Comparison of ENCODE assay signal across 9 cellular contexts in the genomic region with DNA sequence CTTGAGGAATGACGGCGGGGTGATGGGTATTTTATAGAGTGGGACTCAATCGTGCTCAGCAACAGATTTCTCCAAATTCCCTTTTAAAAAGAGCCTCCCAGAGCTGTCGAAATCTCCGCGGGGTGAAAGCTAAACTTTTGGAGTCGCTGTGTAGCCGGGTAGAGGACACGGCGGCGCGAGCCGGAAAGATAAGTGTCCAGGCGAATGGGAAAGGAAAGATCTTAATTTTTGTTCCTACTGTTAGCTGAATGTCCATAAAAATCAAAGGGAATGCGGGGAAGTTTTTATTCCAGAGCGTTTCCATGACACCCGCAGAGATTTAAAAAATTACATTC. TPM values are rescaled to one million over a fixed set of nuclear protein-coding genes. Genes with fewer than 3 reads are reported as not detected.
A peak's percentile ranks its signal among the peaks of the same experiment; 100 is the strongest.
DNase-seq lines count a peak whose midpoint lies in the region; ATAC-seq lines count a peak whose summit lies in the region.
"Had no signal": no experiment of that assay in that cellular context is flagged by ENCODE, and none has a peak within 500 bp of the region (broad histone marks: within the 10 kb centered on the region; RNA-seq: fewer than 3 reads in every experiment).

No MANE protein-coding gene starts in this region.

- H3K27ac Mint-ChIP-seq in activated naive CD4-positive, alpha-beta T cell treated with anti-CD3 and anti-CD28 coated beads, Interleukin-2, amount 10 ng/mL, durations not matched to agents 7 days and 5 days, result peak overlapping the region; percentile 58

- H3K9ac ChIP-seq in duodenal mucosa (ENCODE audit: low read depth in 1 of 2, low read length in 2 of 2) (peak overlapping the region in 1 of 2 donors; percentile 48), mucosa of stomach (ENCODE audit: low read length) (no peak overlapping the region)

- CTCF ChIA-PET in activated naive CD4-positive, alpha-beta T cell treated with anti-CD3 and anti-CD28 coated beads, Interleukin-2, amount 10 ng/mL, durations not matched to agents 7 days and 5 days (lab: Charles Lee), result interaction anchor here (0.9 to 3.3 kb wide), 11 partner anchors 10 to 632 kb away, joined by 3 to 58 read pairs (median 5); a partner anchor contains a TSS

- ATAC-seq in aorta (ENCODE audit: low FRiP score), result peak; percentile 44
- ATAC-seq in GM21367 (IDR thresholded peaks at IDR 0.05; ENCODE audit: unreplicated experiment), result no peak
- ATAC-seq in GM19324 (IDR thresholded peaks at IDR 0.05; ENCODE audit: low FRiP score, unreplicated experiment), result no peak

- H3K27ac ChIP-seq in duodenal mucosa (ENCODE audit: low read depth, low read length) (no peak overlapping the region), aorta (ENCODE audit: low read depth in 1 of 2, low read length in 2 of 2) (no peak overlapping the region)

- peak overlapping the region; percentile 82 for H3K4me3 Mint-ChIP-seq in activated naive CD4-positive, alpha-beta T cell treated with anti-CD3 and anti-CD28 coated beads, Interleukin-2, amount 10 ng/mL, durations not matched to agents 7 days and 5 days

- no peaks in the 10 kb centered on the region for H3K9me3 ChIP-seq in duodenal mucosa (ENCODE audit: control insufficient read depth in 1 of 2, low read length in 2 of 2)
- H3K9me3 ChIP-seq in mucosa of stomach (ENCODE audit: control insufficient read depth, low read length), result no peaks in the 10 kb centered on the region
- no peaks in the 10 kb centered on the region for H3K9me3 ChIP-seq in aorta (ENCODE audit: control insufficient read depth, low read length)

- H3K9me3 Mint-ChIP-seq in activated naive CD4-positive, alpha-beta T cell treated with anti-CD3 and anti-CD28 coated beads, Interleukin-2, amount 10 ng/mL, durations not matched to agents 7 days and 5 days, result no peaks in the 10 kb centered on the region

- H3K36me3 ChIP-seq in duodenal mucosa (ENCODE audit: control insufficient read depth in 1 of 2, insufficient read depth in 2 of 2, low read length in 2 of 2) (no peaks in the 10 kb centered on the region), mucosa of stomach (ENCODE audit: control insufficient read depth, insufficient read depth, low read length) (no peaks in the 10 kb centered on the region), aorta (ENCODE audit: control insufficient read depth in 1 of 2, insufficient read depth in 2 of 2, low read length in 1 of 2) (no peaks in the 10 kb centered on the region)

- peaks cover 34 to 62% of the 10 kb centered on the region in 2 donors for H3K27me3 ChIP-seq in duodenal mucosa (ENCODE audit: control insufficient read depth in 1 of 2, insufficient read depth in 2 of 2, low read length in 2 of 2)
- peaks cover 66% of the 10 kb centered on the region for H3K27me3 ChIP-seq in mucosa of stomach (ENCODE audit: control insufficient read depth, insufficient read depth, low read length)
- H3K27me3 ChIP-seq in aorta (ENCODE audit: control insufficient read depth in 1 of 2, insufficient read depth in 2 of 2, low read length in 1 of 2), result no peaks in the 10 kb centered on the region

- 0 to 1% methylated on average over 17 of the region's 17 CpGs for WGBS in aorta, 2 donors

- peak overlapping the region; percentile 84 to 88 for H3K4me3 ChIP-seq in duodenal mucosa (ENCODE audit: low read depth in 1 of 2, low read length in 2 of 2)
- peak overlapping the region; percentile 28 for H3K4me3 ChIP-seq in mucosa of stomach (ENCODE audit: low read length)
- peak overlapping the region; percentile 44 to 77 for H3K4me3 ChIP-seq in aorta (ENCODE audit: low read length in 2 of 2)

- H3K36me3 Mint-ChIP-seq in activated naive CD4-positive, alpha-beta T cell treated with anti-CD3 and anti-CD28 coated beads, Interleukin-2, amount 10 ng/mL, durations not matched to agents 7 days and 5 days, result peaks cover 2% of the 10 kb centered on the region

- peaks cover 30% of the 10 kb centered on the region for H3K4me1 Mint-ChIP-seq in activated naive CD4-positive, alpha-beta T cell treated with anti-CD3 and anti-CD28 coated beads, Interleukin-2, amount 10 ng/mL, durations not matched to agents 7 days and 5 days

- H3K4me1 ChIP-seq in duodenal mucosa (ENCODE audit: control insufficient read depth in 1 of 2, insufficient read depth in 2 of 2, low read length in 2 of 2) (peaks cover 23 to 28% of the 10 kb centered on the region in 2 donors), mucosa of stomach (ENCODE audit: control insufficient read depth, insufficient read depth, low read length) (peaks cover 19% of the 10 kb centered on the region), aorta (ENCODE audit: control insufficient read depth in 1 of 2, insufficient read depth in 2 of 2, low read length in 2 of 2) (peaks cover 0 to 5% of the 10 kb centered on the region in 2 donors)

- H3K27me3 Mint-ChIP-seq in activated naive CD4-positive, alpha-beta T cell treated with anti-CD3 and anti-CD28 coated beads, Interleukin-2, amount 10 ng/mL, durations not matched to agents 7 days and 5 days, result peaks cover 77% of the 10 kb centered on the region

- intact Hi-C loops in aorta (cut with DNase I), result loop anchor here in 1 of 2 donors (5.0 kb wide), 1 partner anchor 609 kb away; no protein-coding TSS in a partner anchor

- no peak for DNase-seq in activated naive CD4-positive, alpha-beta T cell treated with anti-CD3 and anti-CD28 coated beads, Interleukin-2, amount 10 ng/mL, durations not matched to agents 7 days and 5 days
- DNase-seq in activated naive CD4-positive, alpha-beta T cell treated with anti-CD3 and anti-CD28 coated beads, Interleukin-2, amount 50 U/mL, for 16 hours, result no peak
- DNase-seq in aorta, result no peak
- DNase-seq in anterior cingulate cortex (lab: John Stamatoyannopoulos, UW), result no peak
- DNase-seq: DND-41 had no signal

RNA-seq across cellular contexts. Expression of a gene that starts 9.1 kb away (rescaled TPM):
- total RNA-seq in aorta, result under 1 TPM; 0.36 to 0.60 TPM
- polyA plus RNA-seq in aorta, result 1 to 10 TPM in 1 of 2 donors, not detected in 1; 1.2 TPM

Comparison
In these comparisons a context has a peak if more than half of its experiments do, and no peak if none do; other contexts are left out.
1. H3K4me3 ChIP-seq: peak in every context shown above with its lines; median percentile 86 in duodenal mucosa; 60 in aorta; 28 in mucosa of stomach.